19 cellular contexts compared by ENCODE assay signal in the genomic region with DNA sequence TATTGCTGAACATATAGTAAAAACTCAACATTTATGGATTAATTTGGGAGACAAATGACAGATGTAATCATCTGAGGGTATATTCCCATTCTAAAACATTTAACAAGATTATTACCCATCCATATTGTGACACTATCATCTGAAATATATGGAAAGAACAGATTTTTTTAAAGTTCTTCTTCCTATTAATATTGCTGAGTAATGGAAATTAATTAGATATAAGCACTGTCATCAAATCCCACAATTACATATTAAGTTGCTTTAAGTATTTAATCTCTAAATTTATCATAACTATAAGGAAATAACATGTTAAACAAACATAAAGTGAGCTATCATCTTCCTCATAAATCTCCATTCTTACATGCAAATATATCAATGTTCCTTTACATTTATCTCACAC. TPM values are rescaled to one million over a fixed set of nuclear protein-coding genes. Genes with fewer than 3 reads are reported as not detected.
DNase-seq lines count a peak whose midpoint lies in the region; ATAC-seq, FAIRE-seq and TF ChIP-seq lines count a peak whose summit lies in the region.
"Had no signal": no experiment of that assay in that cellular context is flagged by ENCODE, and none has a peak within 500 bp of the region (broad histone marks: within the 10 kb centered on the region; RNA-seq: fewer than 3 reads in every experiment).

No MANE protein-coding gene starts in this region.

- H3K9me3 ChIP-seq in A549 (no peaks in the 10 kb centered on the region), IMR-90 (ENCODE audit: control insufficient read depth, insufficient read depth, low read length) (peaks cover 2% of the 10 kb centered on the region), H1 (ENCODE audit: insufficient read depth in 2 of 2, low read depth in 1 of 2, low read length in 1 of 2) (peaks cover 3 to 10% of the 10 kb centered on the region in 2 experiments; a peak in 3 of 4 replicates)

- no peak overlapping the region for H2AK5ac ChIP-seq in IMR-90 (ENCODE audit: low read depth, low read length)
- no peak overlapping the region for H2AK5ac ChIP-seq in H1 (ENCODE audit: low read depth, low read length)

- H3K18ac ChIP-seq in IMR-90 (ENCODE audit: low read depth, low read length) (no peak overlapping the region), H1 (ENCODE audit: extremely low read depth, low read length) (no peak overlapping the region)

- no peak for DNase-seq in A549 (ENCODE audit: low read depth in 1 of 2, low spot score in 1 of 2)
- no peak for DNase-seq in IMR-90
- no peak for DNase-seq in H1 (ENCODE audit: low read depth in 1 of 2, low spot score in 2 of 2)
- DNase-seq in GM19239 (ENCODE audit: insufficient read length, low spot score): no peak
- no peak for DNase-seq in NCI-H1436 treated with DMSO at 0.1 percent for 48 hours (lab: John Stamatoyannopoulos, UW)
- DNase-seq: 8988T; AML-193; Caco-2; Calu3; CD4-positive, alpha-beta T cell; CD8-positive, alpha-beta T cell; DMS79 treated with DMSO at 0.1 percent for 48 hours; GF-D8 had no signal

- no peak for TF ChIP-seq RAD21 in A549 (conservative IDR thresholded peaks at IDR 0.05 in 1 of 2, IDR thresholded peaks at IDR 0.05 in 1 of 2)
- TF ChIP-seq RAD21 in IMR-90 (IDR thresholded peaks at IDR 0.05; ENCODE audit: low read length): no peak
- no peak for TF ChIP-seq RAD21 in H1 (IDR thresholded peaks at IDR 0.05 in 1 of 2, conservative IDR thresholded peaks at IDR 0.05 in 1 of 2; ENCODE audit: low read depth in 2 of 2, low read length in 2 of 2)

- H4K20me1 ChIP-seq in IMR-90 (ENCODE audit: insufficient read depth, low read length) (no peaks in the 10 kb centered on the region; the same call in 1 of the 2 replicates), H1 (replicated peaks in 1 of 2; ENCODE audit: control insufficient read depth in 1 of 2, insufficient read depth in 2 of 2, low read length in 2 of 2) (no peaks in the 10 kb centered on the region)
- H4K20me1 ChIP-seq: BLaER1 treated with 17β-estradiol and CSF1 and Interleukin-3, amounts not matched to agents 10 nM and 100 nM had no signal

- H3K14ac ChIP-seq in IMR-90 (replicated peaks; ENCODE audit: low read depth, low read length) (no peak overlapping the region), H1 (ENCODE audit: insufficient read length) (no peak overlapping the region)

- no peaks in the 10 kb centered on the region for H3K36me3 ChIP-seq in IMR-90 (ENCODE audit: control insufficient read depth, insufficient read depth, low read length)
- peaks cover 0 to 2% (median 0%) of the 10 kb centered on the region in 4 experiments; a peak in 1 of 8 replicates for H3K36me3 ChIP-seq in H1 (ENCODE audit: control insufficient read depth in 2 of 4, insufficient read depth in 4 of 4, low read length in 3 of 4)
- H3K36me3 ChIP-seq: BLaER1 treated with 17β-estradiol and CSF1 and Interleukin-3, amounts not matched to agents 10 nM and 100 nM had no signal

- H4K91ac ChIP-seq in IMR-90 (ENCODE audit: insufficient read depth, low read depth, low read length) (no peak overlapping the region), H1 (replicated peaks; ENCODE audit: insufficient read length, low read length) (no peak overlapping the region)

- H3K23me2 ChIP-seq in H1 (ENCODE audit: low read depth, low read length): no peaks in the 10 kb centered on the region

- POLR2A ChIA-PET in A549 (lab: Yijun Ruan, JAX): no interaction called here
- POLR2A ChIA-PET in IMR-90 (lab: Charles Lee; ENCODE audit: unreplicated experiment): no interaction called here
- POLR2A ChIA-PET in H1 (lab: Charles Lee; ENCODE audit: partially characterized antibody): no interaction called here

- no peak for TF ChIP-seq CTCF in A549 (IDR thresholded peaks at IDR 0.05)
- no peak for TF ChIP-seq CTCF in IMR-90 (conservative IDR thresholded peaks at IDR 0.05; ENCODE audit: low read depth, low read length)
- no peak for TF ChIP-seq CTCF in H1 (IDR thresholded peaks at IDR 0.05; ENCODE audit: control extremely low read depth in 1 of 3, insufficient read depth in 1 of 3, low read depth in 1 of 3, low read length in 3 of 3)

- H3K9me1 ChIP-seq in IMR-90 (ENCODE audit: insufficient read depth, low read length): no peaks in the 10 kb centered on the region

- no peak overlapping the region for H3K56ac ChIP-seq in IMR-90 (ENCODE audit: extremely low read depth, insufficient read depth, low read length)
- H3K56ac ChIP-seq in H1 (replicated peaks; ENCODE audit: insufficient read length, low read depth, low read length): no peak overlapping the region

- no peak overlapping the region for H2BK120ac ChIP-seq in IMR-90 (ENCODE audit: low read depth, low read length)
- no peak overlapping the region for H2BK120ac ChIP-seq in H1 (replicated peaks; ENCODE audit: low read depth, low read length)

- H4K8ac ChIP-seq in IMR-90 (ENCODE audit: low read depth in 2 of 2, low read length in 2 of 2): no peak overlapping the region
- no peak overlapping the region for H4K8ac ChIP-seq in H1 (ENCODE audit: extremely low read depth, insufficient read depth, low read length)

- H3K27ac ChIP-seq in A549 (no peak overlapping the region), IMR-90 (ENCODE audit: insufficient read depth, low read length) (no peak overlapping the region), H1 (ENCODE audit: low read depth, low read length) (no peak overlapping the region)
- H3K27ac ChIP-seq: BLaER1 treated with 17β-estradiol and CSF1 and Interleukin-3, amounts not matched to agents 10 nM and 100 nM; C4-2B had no signal

- H3K27me3 ChIP-seq in IMR-90 (ENCODE audit: control insufficient read depth, insufficient read depth, low read length) (no peaks in the 10 kb centered on the region), H1 (replicated peaks in 1 of 4; ENCODE audit: control insufficient read depth in 3 of 4, extremely low read depth in 1 of 4, insufficient read depth in 3 of 4, low read length in 3 of 4) (no peaks in the 10 kb centered on the region)
- H3K27me3 ChIP-seq: BLaER1 treated with 17β-estradiol and CSF1 and Interleukin-3, amounts not matched to agents 10 nM and 100 nM had no signal

- H3K23ac ChIP-seq in IMR-90 (ENCODE audit: low read depth, low read length) (no peak overlapping the region), H1 (ENCODE audit: insufficient read length) (no peak overlapping the region)

- dilution Hi-C loops in IMR-90 (cut with HindIII; ENCODE audit: low sequenced_read_pairs, unreplicated experiment): no loop called here

- H3K4me3 ChIP-seq in A549 (no peak overlapping the region), IMR-90 (ENCODE audit: insufficient read depth, low read depth, low read length) (no peak overlapping the region), H1 (ENCODE audit: extremely low read depth in 1 of 4, insufficient read depth in 2 of 4, low read depth in 3 of 4, low read length in 4 of 4) (no peak overlapping the region)
- H3K4me3 ChIP-seq: BLaER1 treated with 17β-estradiol and CSF1 and Interleukin-3, amounts not matched to agents 10 nM and 100 nM had no signal

- H2BK12ac ChIP-seq in H1 (ENCODE audit: low read depth, low read length): no peak overlapping the region

- H2AK9ac ChIP-seq in IMR-90 (replicated peaks; ENCODE audit: low read depth, low read length, poor library complexity): no peak overlapping the region

- H4K5ac ChIP-seq in IMR-90 (ENCODE audit: low read depth, low read length) (no peak overlapping the region), H1 (ENCODE audit: insufficient read length, low read depth, low read length) (no peak overlapping the region)

- H3K4me1 ChIP-seq in A549 (no peaks in the 10 kb centered on the region), IMR-90 (ENCODE audit: control insufficient read depth, insufficient read depth, low read length) (no peaks in the 10 kb centered on the region), H1 (replicated peaks in 1 of 4; ENCODE audit: control insufficient read depth in 3 of 4, insufficient read depth in 4 of 4, low read length in 3 of 4) (no peaks in the 10 kb centered on the region)
- H3K4me1 ChIP-seq: BLaER1 treated with 17β-estradiol and CSF1 and Interleukin-3, amounts not matched to agents 10 nM and 100 nM; Caco-2 had no signal

- intact Hi-C loops in IMR-90 (cut with micrococcal nuclease): no loop called here

- no peak overlapping the region for H2BK15ac ChIP-seq in IMR-90 (ENCODE audit: low read depth, low read length)
- H2BK15ac ChIP-seq in H1 (ENCODE audit: low read length): no peak overlapping the region

- in situ Hi-C loops in IMR-90 (cut with MboI; ENCODE audit: low sequenced_read_pairs): no loop called here

- no peak for FAIRE-seq in A549 (lab: Jason Lieb, UNC)
- no peak for FAIRE-seq in H1 (lab: Jason Lieb, UNC)
- no peak for FAIRE-seq in GM19239 (lab: Jason Lieb, UNC)
- FAIRE-seq: A204.1, D721Med, G401.6, GM12891 had no signal

- BruUV-seq in IMR-90 (replicated peaks; lab: Mats Ljungman, UMichigan): no TSS peak

- H3K4ac ChIP-seq in IMR-90 (ENCODE audit: low read depth, low read length) (no peak overlapping the region), H1 (replicated peaks; ENCODE audit: insufficient read length, low read depth, low read length) (no peak overlapping the region)

- H2AFZ ChIP-seq in IMR-90 (replicated peaks; ENCODE audit: low read length, poor library complexity) (no peak overlapping the region), H1 (ENCODE audit: low read length) (no peak overlapping the region)

- TF ChIP-seq EP300 in A549 (IDR thresholded peaks at IDR 0.05): no peak
- TF ChIP-seq EP300 in H1 (IDR thresholded peaks at IDR 0.05; ENCODE audit: borderline replicate concordance in 1 of 2, low read depth in 2 of 2, low read length in 2 of 2): no peak

- ATAC-seq in A549: no peak
- no peak for ATAC-seq in IMR-90 (ENCODE audit: low read depth)
- ATAC-seq: CD8-positive, alpha-beta T cell had no signal

- H3K79me2 ChIP-seq in H1 (ENCODE audit: control insufficient read depth in 1 of 2, insufficient read depth in 2 of 2, low read length in 2 of 2): no peaks in the 10 kb centered on the region

- H2BK5ac ChIP-seq in IMR-90 (ENCODE audit: low read depth, low read length, poor library complexity, severe bottlenecking) (no peak overlapping the region), H1 (ENCODE audit: low read depth, low read length) (no peak overlapping the region)

- H3K79me1 ChIP-seq in IMR-90 (ENCODE audit: low read depth in 1 of 2, low read length in 2 of 2): peaks cover 25% of the 10 kb centered on the region in 2 experiments; a peak in 3 of 4 replicates
- H3K79me1 ChIP-seq in H1 (ENCODE audit: low read depth, low read length): no peaks in the 10 kb centered on the region

- CTCF ChIA-PET in A549 (lab: Yijun Ruan, JAX): no interaction called here
- CTCF ChIA-PET in IMR-90 (lab: Yijun Ruan, JAX): no interaction called here
- CTCF ChIA-PET in H1 (lab: Charles Lee; ENCODE audit: partially characterized antibody): no interaction called here

- H3K4me2 ChIP-seq in A549 (no peak overlapping the region), IMR-90 (ENCODE audit: low read depth, low read length) (no peak overlapping the region), H1 (ENCODE audit: insufficient read depth in 1 of 2, low read depth in 2 of 2, low read length in 2 of 2) (no peak overlapping the region)
- H3K4me2 ChIP-seq: BLaER1 treated with 17β-estradiol and CSF1 and Interleukin-3, amounts not matched to agents 10 nM and 100 nM had no signal

- TF ChIP-seq POLR2A in A549 (IDR thresholded peaks at IDR 0.05; ENCODE audit: low read length): no peak
- no peak for TF ChIP-seq POLR2A in IMR-90 (IDR thresholded peaks at IDR 0.05; ENCODE audit: low read depth, low read length)
- no peak for TF ChIP-seq POLR2A in H1 (IDR thresholded peaks at IDR 0.05; ENCODE audit: control extremely low read depth in 1 of 2, low read depth in 2 of 2, low read length in 2 of 2)

- H3K9ac ChIP-seq in IMR-90 (ENCODE audit: low read depth, low read length) (no peak overlapping the region), H1 (replicated peaks in 1 of 4; ENCODE audit: extremely low read depth in 1 of 4, low read depth in 3 of 4, low read length in 3 of 4) (no peak overlapping the region)
- H3K9ac ChIP-seq: BLaER1 treated with 17β-estradiol and CSF1 and Interleukin-3, amounts not matched to agents 10 nM and 100 nM had no signal

- H2BK20ac ChIP-seq in IMR-90 (ENCODE audit: low read depth, low read length): no peak overlapping the region
- no peak overlapping the region for H2BK20ac ChIP-seq in H1 (ENCODE audit: low read length)

RNA-seq across cellular contexts. Expression of gene EML5, which starts 22.0 kb away (rescaled TPM):
- polyA plus RNA-seq in A549 (2011; rRNA removed) (0.40 and 0.62 TPM in 2 replicates), A549 (2017; fragmentation: RNase III; extraction: RNeasy Plus Mini Kit Qiagen cat#74134 plus additional on column Dnase treatment) (0.44 to 0.86 TPM (median 0.54 TPM) in 3 replicates), IMR-90 (2012; rRNA removed) (5.7 and 8.1 TPM in 2 replicates), H1 (2011; rRNA removed) (0.25 and 0.39 TPM in 2 replicates)
- polyA plus RNA-seq in A549 (2012; cell fraction: cytosol; rRNA removed): 0.04 and 0.14 TPM in 2 replicates
- polyA plus RNA-seq in A549 (2012; cell fraction: nucleus; rRNA removed): 0.05 and 0.34 TPM in 2 replicates
- polyA minus RNA-seq in A549 (2011; rRNA and poly(A)+ RNA removed): 0.83 and 0.88 TPM in 2 replicates
- 22.2 and 34.7 TPM in 2 replicates for total RNA-seq in IMR-90 (2012; rRNA removed)
- 0.71 and 1.5 TPM in 2 replicates for polyA plus RNA-seq in IMR-90 (2012; cell fraction: cytosol; rRNA removed)
- polyA plus RNA-seq in IMR-90 (2012; cell fraction: nucleus; rRNA removed; ENCODE audit: low replicate concordance): 2.3 and 18.3 TPM in 2 replicates
- total RNA-seq in H1 (2021; fragmentation: NEBNext Ultra II Directional; extraction: Animal tissue kit (Norgen Biotek cat#: 25700)): 0.55 and 0.88 TPM in 2 replicates
- 0.35 TPM for polyA plus RNA-seq in H1 (2011; cell fraction: cytosol; rRNA removed)
- 0.46 TPM for polyA plus RNA-seq in H1 (2011; cell fraction: nucleus; rRNA removed)
- polyA plus RNA-seq in H1 (2012, experiment 1 of 2): 0.64 to 0.99 TPM (median 0.67 TPM) in 4 replicates
- not detected for polyA plus RNA-seq in H1 (2012, experiment 2 of 2)
- 0.24 TPM for polyA plus RNA-seq in H1 (2013, experiment 1 of 2)
- polyA plus RNA-seq in H1 (2013, experiment 2 of 2): 0.28 TPM
- 0.91 and 9.8 TPM in 2 replicates for polyA minus RNA-seq in H1 (2011; rRNA and poly(A)+ RNA removed)
- 2.8 TPM for polyA minus RNA-seq in H1 (2011; cell fraction: cytosol; rRNA and poly(A)+ RNA removed)
- polyA minus RNA-seq in H1 (2011; cell fraction: nucleus; rRNA and poly(A)+ RNA removed): 6.8 TPM

RNA-seq across cellular contexts. Expression of gene TTC8, which starts 53.7 kb away (rescaled TPM):
- polyA plus RNA-seq in A549 (2011; rRNA removed): 55.1 and 56.8 TPM in 2 replicates
- polyA plus RNA-seq in A549 (2012; cell fraction: cytosol; rRNA removed): 38.4 and 39.9 TPM in 2 replicates
- 19.3 and 35.0 TPM in 2 replicates for polyA plus RNA-seq in A549 (2012; cell fraction: nucleus; rRNA removed)
- 34.4 to 43.3 TPM (median 36.6 TPM) in 3 replicates for polyA plus RNA-seq in A549 (2017; fragmentation: RNase III; extraction: RNeasy Plus Mini Kit Qiagen cat#74134 plus additional on column Dnase treatment)
- 32.9 and 47.9 TPM in 2 replicates for polyA minus RNA-seq in A549 (2011; rRNA and poly(A)+ RNA removed)
- 48.0 and 48.9 TPM in 2 replicates for total RNA-seq in IMR-90 (2012; rRNA removed)
- polyA plus RNA-seq in IMR-90 (2012; rRNA removed): 75.9 and 84.2 TPM in 2 replicates
- polyA plus RNA-seq in IMR-90 (2012; cell fraction: cytosol; rRNA removed): 21.1 and 38.5 TPM in 2 replicates
- 29.6 and 115 TPM in 2 replicates for polyA plus RNA-seq in IMR-90 (2012; cell fraction: nucleus; rRNA removed; ENCODE audit: low replicate concordance)
- 13.1 and 13.5 TPM in 2 replicates for total RNA-seq in H1 (2021; fragmentation: NEBNext Ultra II Directional; extraction: Animal tissue kit (Norgen Biotek cat#: 25700))
- polyA plus RNA-seq in H1 (2011; rRNA removed): 9.7 and 13.1 TPM in 2 replicates
- 15.0 TPM for polyA plus RNA-seq in H1 (2011; cell fraction: cytosol; rRNA removed)
- 12.2 TPM for polyA plus RNA-seq in H1 (2011; cell fraction: nucleus; rRNA removed)
- polyA plus RNA-seq in H1 (2012, experiment 1 of 2): 9.7 to 13.3 TPM (median 11.6 TPM) in 4 replicates
- 4.2 TPM for polyA plus RNA-seq in H1 (2012, experiment 2 of 2)
- 8.7 TPM for polyA plus RNA-seq in H1 (2013, experiment 1 of 2)
- 8.5 TPM for polyA plus RNA-seq in H1 (2013, experiment 2 of 2)
- polyA minus RNA-seq in H1 (2011; rRNA and poly(A)+ RNA removed): 11.2 and 16.9 TPM in 2 replicates
- polyA minus RNA-seq in H1 (2011; cell fraction: cytosol; rRNA and poly(A)+ RNA removed): 11.8 TPM
- 11.6 TPM for polyA minus RNA-seq in H1 (2011; cell fraction: nucleus; rRNA and poly(A)+ RNA removed)

Comparison
In these comparisons a context has a peak if more than half of its experiments do, and no peak if none do; other contexts are left out.
1. Of the 18 proteins assayed by ChIP-seq in both H1 and A549: peak only in H1: none; only in A549: none; in both: MAFK; in neither: 17.